14 cellular contexts compared by ENCODE assay signal in genomic region chr3:126080970-126081369, GRCh38.
"Had no signal": no experiment of that assay in that cellular context is flagged by ENCODE, and none has a peak within 500 bp of the region (broad histone marks: within the 10 kb centered on the region; RNA-seq: fewer than 3 reads in every experiment).

No MANE protein-coding gene starts in this region.

- H3K36me3 ChIP-seq: cardiac muscle cell, vagina, WERI-Rb-1 had no signal

- ATAC-seq: activated CD4-positive, alpha-beta T cell treated with anti-CD3 and anti-CD28 coated beads for 36 hours; activated CD8-positive, alpha-beta T cell treated with anti-CD3 and anti-CD28 coated beads for 36 hours; left lobe of liver; right cardiac atrium had no signal

- DNase-seq: activated CD8-positive, alpha-beta memory T cell treated with anti-CD3 and anti-CD28 coated beads, Interleukin-2, amount 50 U/mL, for 48 hours; dorsolateral prefrontal cortex; midbrain; stimulated activated CD4-positive, alpha-beta T cell treated with anti-CD3 and anti-CD28 coated beads, Interleukin-4, amount 100 ng/mL, for 24 hours; tibial artery had no signal

- H3K9me3 Mint-ChIP-seq: activated CD8-positive, alpha-beta T cell treated with anti-CD3 and anti-CD28 coated beads for 36 hours had no signal

- H3K4me3 Mint-ChIP-seq: activated CD4-positive, alpha-beta T cell treated with anti-CD3 and anti-CD28 coated beads for 36 hours; activated CD8-positive, alpha-beta T cell treated with anti-CD3 and anti-CD28 coated beads for 36 hours; endodermal cell had no signal

- H3K27me3 Mint-ChIP-seq: activated CD4-positive, alpha-beta T cell treated with anti-CD3 and anti-CD28 coated beads for 36 hours; activated CD8-positive, alpha-beta T cell treated with anti-CD3 and anti-CD28 coated beads for 36 hours; progenitor cell of endocrine pancreas had no signal

- H3K27ac ChIP-seq: cardiac muscle cell, vagina, WERI-Rb-1 had no signal

- H3K4me3 ChIP-seq: cardiac muscle cell, dorsolateral prefrontal cortex, tibial artery, vagina had no signal

- H3K27ac Mint-ChIP-seq: activated CD4-positive, alpha-beta T cell treated with anti-CD3 and anti-CD28 coated beads for 36 hours; activated CD8-positive, alpha-beta T cell treated with anti-CD3 and anti-CD28 coated beads for 36 hours; endodermal cell; progenitor cell of endocrine pancreas had no signal

- H3K9me3 ChIP-seq: tibial artery, vagina had no signal

- H3K27me3 ChIP-seq: cardiac muscle cell, dorsolateral prefrontal cortex, tibial artery, vagina had no signal
